In the genomic region with DNA sequence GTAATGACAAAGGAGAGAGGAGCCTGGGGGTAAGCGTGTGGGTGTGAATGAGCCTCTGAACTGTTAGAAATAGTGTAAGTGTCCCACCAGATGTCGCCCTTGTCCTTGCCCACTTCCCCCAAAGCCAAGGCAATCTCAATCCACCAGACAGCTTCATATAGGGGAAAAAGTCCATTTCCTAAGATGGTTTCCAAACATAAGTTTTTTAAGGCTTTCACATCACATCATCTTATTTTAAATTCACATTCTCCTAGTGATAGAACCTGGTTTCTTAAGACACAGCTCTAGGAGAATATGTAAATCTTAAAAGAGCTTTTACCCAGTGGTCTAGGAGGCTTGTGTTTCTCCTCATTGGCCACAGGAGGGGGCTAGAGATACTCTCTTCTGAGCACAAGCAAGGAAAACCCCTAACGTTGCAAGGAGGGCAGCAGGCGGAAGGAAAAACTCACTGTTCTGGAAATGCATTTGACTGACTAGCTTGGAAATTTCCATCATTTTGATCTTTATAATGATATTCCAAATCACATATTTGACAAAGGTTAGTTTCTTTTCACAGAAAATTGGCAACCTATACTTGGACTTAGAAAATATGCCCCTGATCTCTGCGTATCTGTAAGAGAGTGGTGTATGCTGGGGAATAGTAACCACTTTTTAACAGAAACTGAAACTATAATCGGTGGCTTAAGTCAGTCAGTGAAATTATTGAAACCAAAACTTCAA, we compare ENCODE assay signal across 1 cellular context.
A peak's percentile ranks its signal among the peaks of the same experiment; 100 is the strongest.
TF ChIP-seq lines count a peak whose summit lies in the region.

No MANE protein-coding gene starts in this region.

TF ChIP-seq in SK-N-SH, 30 proteins besides CTCF, POLR2A, EP300 and RAD21 (continued from another document):
- TF ChIP-seq, protein P1, sequence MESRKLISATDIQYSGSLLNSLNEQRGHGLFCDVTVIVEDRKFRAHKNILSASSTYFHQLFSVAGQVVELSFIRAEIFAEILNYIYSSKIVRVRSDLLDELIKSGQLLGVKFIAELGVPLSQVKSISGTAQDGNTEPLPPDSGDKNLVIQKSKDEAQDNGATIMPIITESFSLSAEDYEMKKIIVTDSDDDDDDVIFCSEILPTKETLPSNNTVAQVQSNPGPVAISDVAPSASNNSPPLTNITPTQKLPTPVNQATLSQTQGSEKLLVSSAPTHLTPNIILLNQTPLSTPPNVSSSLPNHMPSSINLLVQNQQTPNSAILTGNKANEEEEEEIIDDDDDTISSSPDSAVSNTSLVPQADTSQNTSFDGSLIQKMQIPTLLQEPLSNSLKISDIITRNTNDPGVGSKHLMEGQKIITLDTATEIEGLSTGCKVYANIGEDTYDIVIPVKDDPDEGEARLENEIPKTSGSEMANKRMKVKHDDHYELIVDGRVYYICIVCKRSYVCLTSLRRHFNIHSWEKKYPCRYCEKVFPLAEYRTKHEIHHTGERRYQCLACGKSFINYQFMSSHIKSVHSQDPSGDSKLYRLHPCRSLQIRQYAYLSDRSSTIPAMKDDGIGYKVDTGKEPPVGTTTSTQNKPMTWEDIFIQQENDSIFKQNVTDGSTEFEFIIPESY (IDR thresholded peaks at IDR 0.05; ENCODE audit: borderline replicate concordance, low read depth), result no peak
- TF ChIP-seq GABPA (IDR thresholded peaks at IDR 0.05; ENCODE audit: low read depth), result peak; percentile 36; the same call in 1 of the 2 replicates
- no peak for TF ChIP-seq FOXJ3 (CRISPR knock-in tag; IDR thresholded peaks at IDR 0.05)
- TF ChIP-seq TCF12 (IDR thresholded peaks at IDR 0.05), result no peak
- TF ChIP-seq MXI1 (IDR thresholded peaks at IDR 0.05; ENCODE audit: low read depth, low read length), result no peak
- TF ChIP-seq RXRA (IDR thresholded peaks at IDR 0.05; ENCODE audit: borderline replicate concordance, low read depth), result no peak
- no peak for TF ChIP-seq MEF2A (IDR thresholded peaks at IDR 0.05; ENCODE audit: borderline replicate concordance, low read depth)
- TF ChIP-seq JUND (IDR thresholded peaks at IDR 0.05), result no peak
- no peak for TF ChIP-seq RCOR1 (IDR thresholded peaks at IDR 0.05; ENCODE audit: low read length)
- no peak for TF ChIP-seq EZH2phosphoT487 (IDR thresholded peaks at IDR 0.05; ENCODE audit: borderline replicate concordance, low read depth)
- TF ChIP-seq SMC3 (IDR thresholded peaks at IDR 0.05; ENCODE audit: low read depth, low read length), result peak; percentile 44
